Comparison of ENCODE assay signal across 9 cellular contexts in the genomic region with DNA sequence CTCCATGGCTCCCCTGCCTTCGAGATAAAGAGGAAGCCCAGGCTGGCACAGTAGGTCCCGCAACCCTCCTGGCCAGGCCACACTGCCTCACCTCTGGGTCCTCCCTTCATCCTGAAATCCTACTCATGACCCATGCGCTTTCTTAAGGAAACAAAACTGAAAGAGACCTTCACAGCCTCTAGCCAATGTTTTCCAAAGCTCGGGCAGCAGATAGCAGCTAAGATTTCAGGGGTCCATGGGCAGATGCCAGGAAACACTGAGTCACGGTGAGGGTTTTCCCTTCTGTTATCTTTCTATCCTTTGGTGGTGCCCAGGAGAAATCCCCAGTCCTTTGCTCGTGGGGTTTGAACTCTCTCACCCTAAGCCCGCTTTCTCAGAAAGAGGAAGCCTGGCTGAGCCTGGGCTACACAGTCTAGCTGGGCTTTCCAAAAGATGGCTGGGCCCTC. TPM values are rescaled to one million over a fixed set of nuclear protein-coding genes. Genes with fewer than 3 reads are reported as not detected.
DNase-seq lines count a peak whose midpoint lies in the region; ATAC-seq, FAIRE-seq and TF ChIP-seq lines count a peak whose summit lies in the region.
"Had no signal": no experiment of that assay in that cellular context is flagged by ENCODE, and none has a peak within 500 bp of the region (broad histone marks: within the 10 kb centered on the region; RNA-seq: fewer than 3 reads in every experiment).

No MANE protein-coding gene starts in this region.

- intact Hi-C loops in upper lobe of right lung (cut with DNase I) = no loop called here

- FAIRE-seq in RCC 7860 (lab: Jason Lieb, UNC) (no peak), small intestine (lab: Jason Lieb, UNC) (no peak)

- no peaks in the 10 kb centered on the region for H3K4me1 ChIP-seq in fibroblast of lung (ENCODE audit: control insufficient read depth, extremely low read depth, insufficient read depth, low read length)
- H3K4me1 ChIP-seq in upper lobe of right lung = no peaks in the 10 kb centered on the region
- H3K4me1 ChIP-seq in small intestine (ENCODE audit: control insufficient read depth in 2 of 2, insufficient read depth in 1 of 2, low read depth in 1 of 2, low read length in 1 of 2) = peaks cover 2 to 6% of the 10 kb centered on the region in 2 donors

- no peaks in the 10 kb centered on the region for H3K27me3 ChIP-seq in fibroblast of lung (ENCODE audit: control insufficient read depth, insufficient read depth, low read length)
- no peaks in the 10 kb centered on the region for H3K27me3 ChIP-seq in upper lobe of right lung
- H3K27me3 ChIP-seq in small intestine (ENCODE audit: control insufficient read depth in 2 of 2, insufficient read depth in 2 of 2, low read length in 2 of 2) = no peaks in the 10 kb centered on the region
- H3K27me3 ChIP-seq: ovary had no signal

- ATAC-seq in upper lobe of right lung (peak; percentile 15), HG03439 (IDR thresholded peaks at IDR 0.05; ENCODE audit: unreplicated experiment) (no peak), HG03159 (IDR thresholded peaks at IDR 0.05; ENCODE audit: unreplicated experiment) (no peak)

- H3K4me3 ChIP-seq in fibroblast of lung (replicated peaks in 1 of 4; ENCODE audit: control extremely low read depth in 1 of 4, insufficient read depth in 1 of 4, low read depth in 3 of 4, low read length in 4 of 4) = no peak overlapping the region
- no peak overlapping the region for H3K4me3 ChIP-seq in upper lobe of right lung
- H3K4me3 ChIP-seq in small intestine (ENCODE audit: low read depth in 1 of 2, low read length in 2 of 2) = no peak overlapping the region
- H3K4me3 ChIP-seq: ovary had no signal

- H3K9me3 ChIP-seq in fibroblast of lung (ENCODE audit: control insufficient read depth, insufficient read depth, low read depth, low read length) (no peaks in the 10 kb centered on the region), upper lobe of right lung (no peaks in the 10 kb centered on the region), small intestine (ENCODE audit: control insufficient read depth, low read depth) (no peaks in the 10 kb centered on the region)
- H3K9me3 ChIP-seq: ovary had no signal

- TF ChIP-seq CTCF in fibroblast of lung (conservative IDR thresholded peaks at IDR 0.05 in 1 of 2, IDR thresholded peaks at IDR 0.05 in 1 of 2; ENCODE audit: low read depth in 1 of 2, low read length in 2 of 2) = no peak
- no peak for TF ChIP-seq CTCF in upper lobe of right lung (IDR thresholded peaks at IDR 0.05)

- peak; percentile 52 for DNase-seq in stimulated activated CD4-positive, alpha-beta T cell treated with anti-CD3 and anti-CD28 coated beads, Interleukin-15, amount 100 ng/mL, for 24 hours
- DNase-seq in stimulated activated CD4-positive, alpha-beta T cell treated with anti-CD3 and anti-CD28 coated beads, Interleukin-4, amount 100 ng/mL, for 4 hours = no peak
- DNase-seq in RCC 7860 (ENCODE audit: low spot score) = peak; percentile 50
- DNase-seq in fibroblast of lung (ENCODE audit: low read depth in 2 of 2) = peak in 1 of 2 donors; percentile 56
- no peak for DNase-seq in upper lobe of right lung
- DNase-seq in small intestine = no peak

- no peak overlapping the region for H3K4me2 ChIP-seq in fibroblast of lung (ENCODE audit: extremely low read depth, insufficient read depth, low read length)

- H3K36me3 ChIP-seq in fibroblast of lung (ENCODE audit: control insufficient read depth, insufficient read depth, low read length) = no peaks in the 10 kb centered on the region
- no peaks in the 10 kb centered on the region for H3K36me3 ChIP-seq in upper lobe of right lung
- H3K36me3 ChIP-seq in small intestine (ENCODE audit: control insufficient read depth in 2 of 2, insufficient read depth in 2 of 2, low read length in 2 of 2) = no peaks in the 10 kb centered on the region
- H3K36me3 ChIP-seq: ovary had no signal

- WGBS in small intestine, 3 donors = 41 to 49% (median 46%) methylated on average over 7 of the region's 7 CpGs

- H3K27ac ChIP-seq in fibroblast of lung (ENCODE audit: insufficient read depth, low read length) (no peak overlapping the region), upper lobe of right lung (no peak overlapping the region), small intestine (ENCODE audit: low read depth in 1 of 2, low read length in 1 of 2) (peak overlapping the region in 1 of 2 donors; percentile 48)

- no peaks in the 10 kb centered on the region for H3K79me2 ChIP-seq in fibroblast of lung (ENCODE audit: control insufficient read depth, insufficient read depth, low read length)

- no peaks in the 10 kb centered on the region for H4K20me1 ChIP-seq in fibroblast of lung (ENCODE audit: control insufficient read depth, extremely low read depth, insufficient read depth, low read length)

- peak overlapping the region; percentile 36 for H2AFZ ChIP-seq in fibroblast of lung (ENCODE audit: low read length)

- no peak overlapping the region for H3K9ac ChIP-seq in fibroblast of lung (ENCODE audit: insufficient read depth, low read length)

RNA-seq across cellular contexts. Expression of gene TTC39A, which starts 26.6 kb away (rescaled TPM):
- total RNA-seq in fibroblast of lung (0.51 and 1.5 TPM in 2 replicates), upper lobe of right lung (42.1 TPM)
- polyA plus RNA-seq in fibroblast of lung (0.28 and 0.72 TPM in 2 replicates), small intestine (10 to 100 TPM in 2 of 3 donors, 1 to 10 TPM in 1; 9.3 to 15.4 (median 10.3) TPM)
- polyA plus RNA-seq in fibroblast of lung (2012) = 0.41 and 0.50 TPM in 2 replicates
- not detected in 2 replicates for polyA minus RNA-seq in fibroblast of lung (ENCODE audit: low replicate concordance)

Comparison
In these comparisons a context has a peak if more than half of its experiments do, and no peak if none do; other contexts are left out.
1. DNase-seq: peak in stimulated activated CD4-positive, alpha-beta T cell treated with anti-CD3 and anti-CD28 coated beads, Interleukin-15, amount 100 ng/mL, for 24 hours (single experiment) and RCC 7860 (single experiment); none in stimulated activated CD4-positive, alpha-beta T cell treated with anti-CD3 and anti-CD28 coated beads, Interleukin-4, amount 100 ng/mL, for 4 hours (0 of 2), upper lobe of right lung (single experiment) and small intestine (single experiment).
2. RNA of gene TTC39A, which starts 26.6 kb away (total RNA-seq): 42.1 TPM in upper lobe of right lung (single experiment); 0.51 to 1.5 TPM in fibroblast of lung; every median in the first group is over 10 times any median in the second.